16 cellular contexts compared by ENCODE assay signal in genomic region chr20:51417245-51417560, GRCh38.
DNase-seq lines count a peak whose midpoint lies in the region; ATAC-seq and TF ChIP-seq lines count a peak whose summit lies in the region.
"Had no signal": no experiment of that assay in that cellular context is flagged by ENCODE, and none has a peak within 500 bp of the region (broad histone marks: within the 10 kb centered on the region; RNA-seq: fewer than 3 reads in every experiment).

No MANE protein-coding gene starts in this region.

- intact Hi-C loops in CD8-positive, alpha-beta T cell (cut with DNase I, micrococcal nuclease): loop anchor here in 1 of 2 experiments (1.0 kb wide), 1 partner anchor 31 kb away; no protein-coding TSS in a partner anchor

- CTCF ChIA-PET in CD8-positive, alpha-beta T cell (lab: Charles Lee): interaction anchor here (0.8 to 4.5 kb wide), 13 partner anchors 10 to 205 kb away, joined by 3 to 24 read pairs (median 4); partner anchors contain the start of gene NFATC2

- peaks cover 46% of the 10 kb centered on the region for H3K36me3 Mint-ChIP-seq in T-helper 1 cell treated with Interleukin-12 subunit alpha and Interleukin-12 subunit beta and Interleukin-4 antibody, amounts not matched to agents 30 μg/mL and 1 μg/mL, for 36 hours (ENCODE audit: low read depth)
- H3K36me3 Mint-ChIP-seq in CD8-positive, alpha-beta T cell: peaks cover 70% of the 10 kb centered on the region
- peaks cover 83% of the 10 kb centered on the region for H3K36me3 Mint-ChIP-seq in activated T-helper 17 cell treated with anti-CD3 and anti-CD28 coated beads, Interleukin-2, amount 50 U/mL, for 72 hours (ENCODE audit: low read depth)
- peaks cover 18% of the 10 kb centered on the region for H3K36me3 Mint-ChIP-seq in natural killer cell treated with Interleukin-12 subunit alpha and Interleukin-12 subunit beta and Interleukin-15 and Interleukin-18, amount 100 ng/mL, for 72 hours
- H3K36me3 Mint-ChIP-seq: CD14-positive monocyte had no signal

- H3K27me3 Mint-ChIP-seq in T-helper 1 cell treated with Interleukin-12 subunit alpha and Interleukin-12 subunit beta and Interleukin-4 antibody, amounts not matched to agents 30 μg/mL and 1 μg/mL, for 36 hours (ENCODE audit: low read depth): no peaks in the 10 kb centered on the region
- H3K27me3 Mint-ChIP-seq in CD8-positive, alpha-beta T cell (ENCODE audit: low read depth): no peaks in the 10 kb centered on the region
- H3K27me3 Mint-ChIP-seq in activated T-helper 17 cell treated with anti-CD3 and anti-CD28 coated beads, Interleukin-2, amount 50 U/mL, for 72 hours: no peaks in the 10 kb centered on the region
- H3K27me3 Mint-ChIP-seq in natural killer cell treated with Interleukin-12 subunit alpha and Interleukin-12 subunit beta and Interleukin-15 and Interleukin-18, amount 100 ng/mL, for 72 hours: no peaks in the 10 kb centered on the region

- H3K27ac ChIP-seq in CD8-positive, alpha-beta T cell (ENCODE audit: low read depth, low read length): peak overlapping the region; percentile 34
- H3K27ac ChIP-seq: 22Rv1 had no signal

- POLR2A ChIA-PET in CD8-positive, alpha-beta T cell (lab: Charles Lee): interaction anchor here (0.6 to 3.1 kb wide), 4 partner anchors 12 to 94 kb away, joined by 3 to 15 read pairs (median 3); no protein-coding TSS in a partner anchor

- no peak overlapping the region for H3K4me3 ChIP-seq in CD8-positive, alpha-beta T cell (ENCODE audit: low read depth, low read length)

- H3K4me3 Mint-ChIP-seq in T-helper 1 cell treated with Interleukin-12 subunit alpha and Interleukin-12 subunit beta and Interleukin-4 antibody, amounts not matched to agents 30 μg/mL and 1 μg/mL, for 36 hours: peak overlapping the region; percentile 25
- H3K4me3 Mint-ChIP-seq in CD8-positive, alpha-beta T cell: peak overlapping the region; percentile 59
- peak overlapping the region; percentile 75 for H3K4me3 Mint-ChIP-seq in activated T-helper 17 cell treated with anti-CD3 and anti-CD28 coated beads, Interleukin-2, amount 50 U/mL, for 72 hours
- peak overlapping the region; percentile 87 for H3K4me3 Mint-ChIP-seq in natural killer cell treated with Interleukin-12 subunit alpha and Interleukin-12 subunit beta and Interleukin-15 and Interleukin-18, amount 100 ng/mL, for 72 hours
- H3K4me3 Mint-ChIP-seq: CD14-positive monocyte, endodermal cell had no signal

- peaks cover 5% of the 10 kb centered on the region for H3K36me3 ChIP-seq in CD8-positive, alpha-beta T cell (ENCODE audit: insufficient read depth, low read length)

- no peaks in the 10 kb centered on the region for H3K9me3 ChIP-seq in CD8-positive, alpha-beta T cell (ENCODE audit: low read length)

- no peaks in the 10 kb centered on the region for H3K9me3 Mint-ChIP-seq in T-helper 1 cell treated with Interleukin-12 subunit alpha and Interleukin-12 subunit beta and Interleukin-4 antibody, amounts not matched to agents 30 μg/mL and 1 μg/mL, for 36 hours
- no peaks in the 10 kb centered on the region for H3K9me3 Mint-ChIP-seq in CD8-positive, alpha-beta T cell
- no peaks in the 10 kb centered on the region for H3K9me3 Mint-ChIP-seq in activated T-helper 17 cell treated with anti-CD3 and anti-CD28 coated beads, Interleukin-2, amount 50 U/mL, for 72 hours
- H3K9me3 Mint-ChIP-seq in natural killer cell treated with Interleukin-12 subunit alpha and Interleukin-12 subunit beta and Interleukin-15 and Interleukin-18, amount 100 ng/mL, for 72 hours: no peaks in the 10 kb centered on the region
- H3K9me3 Mint-ChIP-seq: CD14-positive monocyte, endodermal cell had no signal

- H3K4me1 Mint-ChIP-seq in T-helper 1 cell treated with Interleukin-12 subunit alpha and Interleukin-12 subunit beta and Interleukin-4 antibody, amounts not matched to agents 30 μg/mL and 1 μg/mL, for 36 hours (ENCODE audit: low read depth): peaks cover 59% of the 10 kb centered on the region
- H3K4me1 Mint-ChIP-seq in CD8-positive, alpha-beta T cell (ENCODE audit: low read depth): peaks cover 54% of the 10 kb centered on the region
- peaks cover 52% of the 10 kb centered on the region for H3K4me1 Mint-ChIP-seq in activated T-helper 17 cell treated with anti-CD3 and anti-CD28 coated beads, Interleukin-2, amount 50 U/mL, for 72 hours
- peaks cover 65 to 78% of the 10 kb centered on the region in 2 donors for H3K4me1 Mint-ChIP-seq in natural killer cell treated with Interleukin-12 subunit alpha and Interleukin-12 subunit beta and Interleukin-15 and Interleukin-18, amount 100 ng/mL, for 72 hours (ENCODE audit: low read depth in 2 of 2)

- peak overlapping the region; percentile 62 for H3K27ac Mint-ChIP-seq in T-helper 1 cell treated with Interleukin-12 subunit alpha and Interleukin-12 subunit beta and Interleukin-4 antibody, amounts not matched to agents 30 μg/mL and 1 μg/mL, for 36 hours
- H3K27ac Mint-ChIP-seq in CD8-positive, alpha-beta T cell: peak overlapping the region; percentile 97
- peak overlapping the region; percentile 81 for H3K27ac Mint-ChIP-seq in activated T-helper 17 cell treated with anti-CD3 and anti-CD28 coated beads, Interleukin-2, amount 50 U/mL, for 72 hours
- peak overlapping the region; percentile 92 to 98 for H3K27ac Mint-ChIP-seq in natural killer cell treated with Interleukin-12 subunit alpha and Interleukin-12 subunit beta and Interleukin-15 and Interleukin-18, amount 100 ng/mL, for 72 hours
- H3K27ac Mint-ChIP-seq: endodermal cell had no signal

- TF ChIP-seq CTCF in CD8-positive, alpha-beta T cell (IDR thresholded peaks at IDR 0.05): no peak

- no peaks in the 10 kb centered on the region for H3K27me3 ChIP-seq in CD8-positive, alpha-beta T cell (ENCODE audit: insufficient read depth, low read length)

- ATAC-seq in CD8-positive, alpha-beta T cell: no peak
- ATAC-seq in activated T-helper 17 cell treated with anti-CD3 and anti-CD28 coated beads, Interleukin-2, amount 50 U/mL, for 72 hours (replicated peaks): no peak
- ATAC-seq in natural killer cell treated with Interleukin-12 subunit alpha and Interleukin-12 subunit beta and Interleukin-15 and Interleukin-18, amount 100 ng/mL, for 72 hours: peak; percentile 2 to 17

- no peak for DNase-seq in T-helper 1 cell
- DNase-seq in CD8-positive, alpha-beta T cell: no peak
- no peak for DNase-seq in natural killer cell treated with Interleukin-12 subunit alpha and Interleukin-12 subunit beta and Interleukin-15 and Interleukin-18, amount 100 ng/mL, for 72 hours (ENCODE audit: low spot score)
- DNase-seq in HuH-7.5 (ENCODE audit: low spot score): no peak
- no peak for DNase-seq in NCI-H345 (lab: John Stamatoyannopoulos, UW)
- DNase-seq in NCI-H1694 (lab: John Stamatoyannopoulos, UW): no peak
- DNase-seq: EL, endodermal cell, NCI-H1092, NCI-H2171, NCI-H82, nucleus accumbens had no signal

- H3K4me1 ChIP-seq in CD8-positive, alpha-beta T cell (ENCODE audit: insufficient read depth, low read length): peaks cover 27% of the 10 kb centered on the region

Comparison
In these comparisons a context has a peak if more than half of its experiments do, and no peak if none do; other contexts are left out.
1. H3K4me3 Mint-ChIP-seq: peak in every context shown above with its lines; median percentile 87 in natural killer cell treated with Interleukin-12 subunit alpha and Interleukin-12 subunit beta and Interleukin-15 and Interleukin-18, amount 100 ng/mL, for 72 hours; 75 in activated T-helper 17 cell treated with anti-CD3 and anti-CD28 coated beads, Interleukin-2, amount 50 U/mL, for 72 hours; 59 in CD8-positive, alpha-beta T cell; 25 in T-helper 1 cell treated with Interleukin-12 subunit alpha and Interleukin-12 subunit beta and Interleukin-4 antibody, amounts not matched to agents 30 μg/mL and 1 μg/mL, for 36 hours.
2. ATAC-seq: peak in natural killer cell treated with Interleukin-12 subunit alpha and Interleukin-12 subunit beta and Interleukin-15 and Interleukin-18, amount 100 ng/mL, for 72 hours (2 of 2); none in CD8-positive, alpha-beta T cell (single experiment) and activated T-helper 17 cell treated with anti-CD3 and anti-CD28 coated beads, Interleukin-2, amount 50 U/mL, for 72 hours (single experiment).
3. Peak in every context shown above with its lines, with median percentiles within 50 percentile points of each other: H3K27ac Mint-ChIP-seq.